12 cellular contexts compared by ENCODE assay signal in the genomic region with DNA sequence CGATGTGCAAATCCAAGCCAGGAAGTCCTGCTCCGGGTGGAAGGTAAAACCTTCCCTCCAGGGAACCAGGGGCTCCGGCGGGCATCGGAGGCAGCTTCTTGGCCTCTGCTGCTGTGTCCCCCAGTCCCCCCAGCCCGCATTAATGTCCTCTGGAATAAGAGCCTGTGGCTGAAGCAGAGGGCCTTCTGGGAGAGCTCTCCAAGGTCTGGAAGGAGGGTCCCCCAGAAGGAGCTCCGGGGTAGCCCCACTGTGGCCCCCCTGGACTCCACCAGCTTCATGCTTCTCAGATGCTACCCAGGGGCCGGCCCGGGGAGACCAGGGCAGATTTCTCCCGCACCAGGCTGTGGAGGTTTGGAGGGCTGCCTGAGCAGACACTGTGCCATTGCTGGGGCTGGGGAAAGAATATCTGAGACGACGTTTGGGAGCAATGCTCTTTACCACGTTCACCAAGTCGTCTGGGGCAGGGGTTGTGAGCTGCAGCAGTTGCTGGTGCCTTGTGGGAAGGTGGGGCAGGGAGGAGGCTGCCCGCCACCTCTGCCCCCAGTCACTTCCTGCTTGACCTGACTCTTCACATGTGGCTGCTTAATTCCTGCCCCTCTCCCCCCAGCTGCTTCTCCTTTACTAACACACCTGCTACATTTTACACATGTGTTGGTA. TPM values are rescaled to one million over a fixed set of nuclear protein-coding genes. Genes with fewer than 3 reads are reported as not detected.
DNase-seq lines count a peak whose midpoint lies in the region; ATAC-seq and TF ChIP-seq lines count a peak whose summit lies in the region.
"Had no signal": no experiment of that assay in that cellular context is flagged by ENCODE, and none has a peak within 500 bp of the region (broad histone marks: within the 10 kb centered on the region; RNA-seq: fewer than 3 reads in every experiment).

No MANE protein-coding gene starts in this region.

- peaks cover 7% of the 10 kb centered on the region for H3K36me3 Mint-ChIP-seq in activated naive CD8-positive, alpha-beta T cell treated with anti-CD3 and anti-CD28 coated beads, Interleukin-2, amount 50 U/mL, for 24 hours (ENCODE audit: low read depth)

- H3K9ac ChIP-seq in OCI-LY3 (ENCODE audit: low read length): no peak overlapping the region

- H3K9me3 ChIP-seq in OCI-LY3 (ENCODE audit: insufficient read depth, low read length): no peaks in the 10 kb centered on the region
- no peaks in the 10 kb centered on the region for H3K9me3 ChIP-seq in MG63
- H3K9me3 ChIP-seq: sigmoid colon had no signal

- peak overlapping the region; percentile 86 for H3K27ac Mint-ChIP-seq in activated naive CD8-positive, alpha-beta T cell treated with anti-CD3 and anti-CD28 coated beads, Interleukin-2, amount 50 U/mL, for 24 hours

- H3K79me2 ChIP-seq in OCI-LY3 (ENCODE audit: low read length): no peaks in the 10 kb centered on the region

- DNase-seq in activated naive CD4-positive, alpha-beta T cell treated with Interleukin-2 at 50 U/mL for 16 hours: peak; percentile 12
- DNase-seq in activated naive CD4-positive, alpha-beta T cell treated with anti-CD3 and anti-CD28 coated beads, Interleukin-2, amount 50 U/mL, for 16 hours: no peak
- no peak for DNase-seq in activated naive CD8-positive, alpha-beta T cell treated with anti-CD3 and anti-CD28 coated beads, Interleukin-2, amount 50 U/mL, for 24 hours
- DNase-seq in retina: no peak
- no peak for DNase-seq in MG63
- DNase-seq: GDM1, HCEC 1CT, KG1, sigmoid colon had no signal

- no peaks in the 10 kb centered on the region for H3K27me3 ChIP-seq in OCI-LY3 (ENCODE audit: low read depth, low read length)
- H3K27me3 ChIP-seq in MG63: no peaks in the 10 kb centered on the region
- H3K27me3 ChIP-seq: sigmoid colon had no signal

- H3K4me1 ChIP-seq in OCI-LY3 (ENCODE audit: low read length): peaks cover 26% of the 10 kb centered on the region
- H3K4me1 ChIP-seq: sigmoid colon had no signal

- no peak overlapping the region for H3K4me3 ChIP-seq in OCI-LY3 (ENCODE audit: low read length)
- no peak overlapping the region for H3K4me3 ChIP-seq in MG63
- H3K4me3 ChIP-seq: sigmoid colon had no signal

- H3K4me2 ChIP-seq in OCI-LY3 (ENCODE audit: low read length): peak overlapping the region; percentile 20; the same call in 1 of the 2 replicates

- peaks cover 44% of the 10 kb centered on the region for H3K4me1 Mint-ChIP-seq in activated naive CD8-positive, alpha-beta T cell treated with anti-CD3 and anti-CD28 coated beads, Interleukin-2, amount 50 U/mL, for 24 hours

- no peaks in the 10 kb centered on the region for H3K36me3 ChIP-seq in OCI-LY3 (replicated peaks; ENCODE audit: low read depth, low read length)
- no peaks in the 10 kb centered on the region; the same call in 1 of the 2 replicates for H3K36me3 ChIP-seq in MG63

- H3K9me3 Mint-ChIP-seq in activated naive CD8-positive, alpha-beta T cell treated with anti-CD3 and anti-CD28 coated beads, Interleukin-2, amount 50 U/mL, for 24 hours: no peaks in the 10 kb centered on the region

- peak overlapping the region; percentile 79; the same call in 1 of the 2 replicates for H2AFZ ChIP-seq in OCI-LY3 (ENCODE audit: low read depth, low read length)

- H4K20me1 ChIP-seq in OCI-LY3 (ENCODE audit: insufficient read depth, low read length): no peaks in the 10 kb centered on the region

- H3K4me3 Mint-ChIP-seq in activated naive CD8-positive, alpha-beta T cell treated with anti-CD3 and anti-CD28 coated beads, Interleukin-2, amount 50 U/mL, for 24 hours: peak overlapping the region; percentile 9

- ATAC-seq in activated naive CD8-positive, alpha-beta T cell treated with anti-CD3 and anti-CD28 coated beads, Interleukin-2, amount 50 U/mL, for 24 hours: peak; percentile 38
- no peak for ATAC-seq in HG03460 (IDR thresholded peaks at IDR 0.05; ENCODE audit: unreplicated experiment)
- ATAC-seq in GM18861 (IDR thresholded peaks at IDR 0.05; ENCODE audit: unreplicated experiment): no peak

- H3K27me3 Mint-ChIP-seq in activated naive CD8-positive, alpha-beta T cell treated with anti-CD3 and anti-CD28 coated beads, Interleukin-2, amount 50 U/mL, for 24 hours: no peaks in the 10 kb centered on the region

- no peak overlapping the region for H3K27ac ChIP-seq in OCI-LY3 (ENCODE audit: low read length)
- H3K27ac ChIP-seq: sigmoid colon had no signal

- TF ChIP-seq CTCF in OCI-LY3 (IDR thresholded peaks at IDR 0.05; ENCODE audit: low read depth, low read length): no peak

RNA-seq across cellular contexts. Expression of a gene that starts 8.3 kb away (rescaled TPM):
- total RNA-seq in MG63 (2014; rRNA removed; shearing (Covaris generic); ENCODE audit: low replicate concordance): 23.6 and 27.1 TPM in 2 replicates

RNA-seq across cellular contexts. Expression of a gene that starts 13.4 kb away (rescaled TPM):
- total RNA-seq in MG63 (2014; rRNA removed; shearing (Covaris generic); ENCODE audit: low replicate concordance): 7.6 and 17.1 TPM in 2 replicates

RNA-seq across cellular contexts. Expression of a gene that starts 33.9 kb away (rescaled TPM):
- 8.6 and 16.2 TPM in 2 replicates for total RNA-seq in MG63 (2014; rRNA removed; shearing (Covaris generic); ENCODE audit: low replicate concordance)

RNA-seq across cellular contexts. Expression of a gene that starts 46.5 kb away (rescaled TPM):
- 34.8 and 39.2 TPM in 2 replicates for total RNA-seq in MG63 (2014; rRNA removed; shearing (Covaris generic); ENCODE audit: low replicate concordance)
